Comparison of ENCODE assay signal across 8 cellular contexts in genomic region chrX:14028473-14028872, GRCh38. TPM values are rescaled to one million over a fixed set of nuclear protein-coding genes. Genes with fewer than 3 reads are reported as not detected.
DNase-seq lines count a peak whose midpoint lies in the region; ATAC-seq, FAIRE-seq and TF ChIP-seq lines count a peak whose summit lies in the region.

No MANE protein-coding gene starts in this region.

- no peak overlapping the region for H2AFZ ChIP-seq in keratinocyte (ENCODE audit: control insufficient read depth, low read length)

- H3K27ac ChIP-seq in heart right ventricle (peak overlapping the region in 6 of 10 donors; percentile 34 to 90 (median 87)), keratinocyte (ENCODE audit: control insufficient read depth, insufficient read depth, low read length) (peak overlapping the region; percentile 91), upper lobe of right lung (peak overlapping the region; percentile 92), colonic mucosa (no peak overlapping the region)

- H3K79me2 ChIP-seq in keratinocyte (ENCODE audit: control insufficient read depth, insufficient read depth, low read length), result peaks cover 3% of the 10 kb centered on the region

- intact Hi-C loops in heart right ventricle (cut with DNase I), result loop anchor here in 5 of 10 donors (5.0 to 10.0 kb wide), 6 partner anchors 124 to 1064 kb away; partner anchors contain the start of gene TCEANC (in 1 of the 5)
- intact Hi-C loops in Right ventricle myocardium superior (cut with DNase I), result no loop called here
- intact Hi-C loops in upper lobe of right lung (cut with DNase I), result no loop called here
- intact Hi-C loops in colonic mucosa (cut with DNase I), result no loop called here

- dilution Hi-C loops in keratinocyte (cut with MboI; ENCODE audit: extremely low pct_ligation_motif_present, low sequenced_read_pairs), result no loop called here

- H3K36me3 ChIP-seq in heart right ventricle, result no peaks in the 10 kb centered on the region
- no peaks in the 10 kb centered on the region for H3K36me3 ChIP-seq in keratinocyte (ENCODE audit: control insufficient read depth in 2 of 2, extremely low read depth in 1 of 2, insufficient read depth in 2 of 2, low read length in 2 of 2)
- H3K36me3 ChIP-seq in upper lobe of right lung, result no peaks in the 10 kb centered on the region
- H3K36me3 ChIP-seq in colonic mucosa, result no peaks in the 10 kb centered on the region

- POLR2A ChIA-PET in activated CD8-positive, alpha-beta T cell treated with anti-CD3 and anti-CD28 coated beads, Interleukin-2, amount 10 ng/mL, durations not matched to agents 7 days and 5 days (lab: Charles Lee), result no interaction called here

- FAIRE-seq in keratinocyte (lab: Jason Lieb, UNC), result no peak

- H3K4me3 ChIP-seq in heart right ventricle (peak overlapping the region in 5 of 10 donors; percentile 71 to 85 (median 73)), keratinocyte (ENCODE audit: control insufficient read depth in 2 of 3, extremely low read depth in 1 of 3, insufficient read depth in 2 of 3, low read depth in 1 of 3, low read length in 3 of 3) (peak overlapping the region; percentile 60 to 85 (median 83)), upper lobe of right lung (peak overlapping the region; percentile 65), colonic mucosa (no peak overlapping the region)

- CTCF ChIA-PET in activated CD8-positive, alpha-beta T cell treated with anti-CD3 and anti-CD28 coated beads, Interleukin-2, amount 10 ng/mL, durations not matched to agents 7 days and 5 days (lab: Charles Lee), result interaction anchor here (0.7 to 1.1 kb wide), 5 partner anchors 277 to 1082 kb away, joined by 3 read pairs; partner anchors contain the start of gene TCEANC

- TF ChIP-seq CTCF in heart right ventricle (IDR thresholded peaks at IDR 0.05) (no peak), keratinocyte (optimal IDR thresholded peaks at IDR 0.05 in 1 of 3, IDR thresholded peaks at IDR 0.05 in 1 of 3, conservative IDR thresholded peaks at IDR 0.05 in 1 of 3; ENCODE audit: extremely low read depth in 1 of 3, insufficient read depth in 2 of 3, low read length in 3 of 3) (no peak), upper lobe of right lung (IDR thresholded peaks at IDR 0.05) (no peak), colonic mucosa (IDR thresholded peaks at IDR 0.05) (no peak)

- no peaks in the 10 kb centered on the region for H3K27me3 Mint-ChIP-seq in activated CD8-positive, alpha-beta T cell treated with anti-CD3 and anti-CD28 coated beads, Interleukin-2, amount 10 ng/mL, durations not matched to agents 7 days and 5 days (ENCODE audit: low read depth)

- H3K9ac ChIP-seq in keratinocyte (ENCODE audit: control insufficient read depth, extremely low read depth, insufficient read depth, low read length) (peak overlapping the region; percentile 91), colonic mucosa (ENCODE audit: low read depth in 2 of 2, low read length in 2 of 2) (no peak overlapping the region)

- no peaks in the 10 kb centered on the region for H3K9me3 Mint-ChIP-seq in activated CD8-positive, alpha-beta T cell treated with anti-CD3 and anti-CD28 coated beads, Interleukin-2, amount 10 ng/mL, durations not matched to agents 7 days and 5 days (ENCODE audit: insufficient read depth)

- H3K36me3 Mint-ChIP-seq in activated CD8-positive, alpha-beta T cell treated with anti-CD3 and anti-CD28 coated beads, Interleukin-2, amount 10 ng/mL, durations not matched to agents 7 days and 5 days (ENCODE audit: low read depth), result peaks cover 3% of the 10 kb centered on the region

- H3K4me2 ChIP-seq in keratinocyte (ENCODE audit: control insufficient read depth, extremely low read depth, insufficient read depth, low read depth, low read length), result peak overlapping the region; percentile 95

- H3K4me1 Mint-ChIP-seq in activated CD8-positive, alpha-beta T cell treated with anti-CD3 and anti-CD28 coated beads, Interleukin-2, amount 10 ng/mL, durations not matched to agents 7 days and 5 days (ENCODE audit: low read depth), result peaks cover 37% of the 10 kb centered on the region

- H3K9me1 ChIP-seq in keratinocyte (ENCODE audit: control insufficient read depth, extremely low read depth, insufficient read depth, low read length), result peaks cover 3% of the 10 kb centered on the region

- WGBS in heart right ventricle, 2 donors, result 58 to 63% methylated on average over 3 of the region's 3 CpGs

- H3K27me3 ChIP-seq in heart right ventricle, result peaks cover 0 to 43% (median 0%) of the 10 kb centered on the region in 7 donors
- H3K27me3 ChIP-seq in keratinocyte (ENCODE audit: control insufficient read depth, extremely low read depth, insufficient read depth, low read length), result no peaks in the 10 kb centered on the region
- no peaks in the 10 kb centered on the region for H3K27me3 ChIP-seq in upper lobe of right lung
- H3K27me3 ChIP-seq in colonic mucosa, result no peaks in the 10 kb centered on the region

- no peaks in the 10 kb centered on the region for H4K20me1 ChIP-seq in keratinocyte (ENCODE audit: control insufficient read depth, extremely low read depth, insufficient read depth, low read length)

- H3K4me3 Mint-ChIP-seq in activated CD8-positive, alpha-beta T cell treated with anti-CD3 and anti-CD28 coated beads, Interleukin-2, amount 10 ng/mL, durations not matched to agents 7 days and 5 days, result peak overlapping the region; percentile 87

- ATAC-seq in heart right ventricle, result no peak
- ATAC-seq in Right ventricle myocardium superior (ENCODE audit: poor library complexity), result no peak
- no peak for ATAC-seq in activated CD8-positive, alpha-beta T cell treated with anti-CD3 and anti-CD28 coated beads, Interleukin-2, amount 10 ng/mL, durations not matched to agents 7 days and 5 days
- no peak for ATAC-seq in upper lobe of right lung

- DNase-seq in heart right ventricle (no peak), Right ventricle myocardium superior (no peak), keratinocyte (ENCODE audit: low read depth, low spot score) (no peak), upper lobe of right lung (no peak), colonic mucosa (no peak), NCI-H748 (lab: John Stamatoyannopoulos, UW; ENCODE audit: unreplicated experiment) (no peak)
- DNase-seq in activated CD8-positive, alpha-beta T cell treated with anti-CD3 and anti-CD28 coated beads, Interleukin-2, amount 10 ng/mL, durations not matched to agents 7 days and 5 days, result no peak
- no peak for DNase-seq in stimulated activated CD4-positive, alpha-beta T cell treated with anti-CD3 and anti-CD28 coated beads, Interleukin-4, amount 100 ng/mL, for 24 hours

- H3K27ac Mint-ChIP-seq in activated CD8-positive, alpha-beta T cell treated with anti-CD3 and anti-CD28 coated beads, Interleukin-2, amount 10 ng/mL, durations not matched to agents 7 days and 5 days, result peak overlapping the region; percentile 57

- H3K4me1 ChIP-seq in heart right ventricle (peaks cover 0 to 31% (median 15%) of the 10 kb centered on the region in 9 donors), keratinocyte (ENCODE audit: control insufficient read depth, extremely low read depth, insufficient read depth, low read length) (peaks cover 28% of the 10 kb centered on the region), upper lobe of right lung (peaks cover 6% of the 10 kb centered on the region), colonic mucosa (no peaks in the 10 kb centered on the region)

- H3K9me3 ChIP-seq in heart right ventricle (no peaks in the 10 kb centered on the region), keratinocyte (ENCODE audit: control insufficient read depth, low read depth, low read length) (no peaks in the 10 kb centered on the region), upper lobe of right lung (no peaks in the 10 kb centered on the region), colonic mucosa (no peaks in the 10 kb centered on the region)

RNA-seq across cellular contexts. Expression of gene GEMIN8, which starts 1.2 kb away (rescaled TPM):
- 10 to 100 TPM in 8 of 10 donors, 1 to 10 TPM in 2; 8.2 to 16.7 (median 12.8) TPM for total RNA-seq in heart right ventricle
- polyA plus RNA-seq in heart right ventricle, result 10 to 100 TPM; 15.2 to 15.5 TPM
- 7.6 TPM for total RNA-seq in Right ventricle myocardium superior
- 10 to 100 TPM; 16.9 to 19.0 TPM for total RNA-seq in activated CD8-positive, alpha-beta T cell treated with anti-CD3 and anti-CD28 coated beads, Interleukin-2, amount 10 ng/mL, durations not matched to agents 7 days and 5 days
- polyA plus RNA-seq in keratinocyte, result 36.4 to 38.8 TPM (median 37.9 TPM) in 3 replicates
- 36.3 TPM for polyA plus RNA-seq in keratinocyte (2011; ENCODE audit: low read depth)
- 30.2 and 39.9 TPM in 2 replicates for polyA plus RNA-seq in keratinocyte (2011; cell fraction: cytosol; rRNA removed)
- polyA plus RNA-seq in keratinocyte (2011; cell fraction: nucleus; rRNA removed), result 40.4 and 46.5 TPM in 2 replicates
- 20.5 and 23.9 TPM in 2 replicates for polyA plus RNA-seq in keratinocyte (2012; ENCODE audit: low replicate concordance)
- polyA minus RNA-seq in keratinocyte, result 25.3 to 40.8 TPM (median 35.4 TPM) in 3 replicates
- 18.6 TPM for polyA minus RNA-seq in keratinocyte (2011; cell fraction: cytosol; rRNA and poly(A)+ RNA removed)
- 10.6 and 15.8 TPM in 2 replicates for polyA minus RNA-seq in keratinocyte (2011; cell fraction: nucleus; rRNA and poly(A)+ RNA removed)
- 16.4 TPM for total RNA-seq in upper lobe of right lung
- total RNA-seq in colonic mucosa, result 10 to 100 TPM; 16.4 to 20.9 TPM
